In genomic region chr3:182803596-182803995, GRCh38 we compare ENCODE assay signal across 22 cellular contexts. TPM values are rescaled to one million over a fixed set of nuclear protein-coding genes. Genes with fewer than 3 reads are reported as not detected.
DNase-seq lines count a peak whose midpoint lies in the region; FAIRE-seq and TF ChIP-seq lines count a peak whose summit lies in the region.
"Had no signal": no experiment of that assay in that cellular context is flagged by ENCODE, and none has a peak within 500 bp of the region (broad histone marks: within the 10 kb centered on the region; RNA-seq: fewer than 3 reads in every experiment).

No MANE protein-coding gene starts in this region.

- peaks cover 29% of the 10 kb centered on the region for H3K4me1 Mint-ChIP-seq in activated T-helper 2 cell treated with anti-CD3 and anti-CD28 coated beads, Interferon-gamma antibody, Interleukin-2, Interleukin-4, amounts not matched to agents 10 μg/mL and 5 μg/mL and 100 μg/mL, durations not matched to agents 14 hours and 24 hours and 36 hours (ENCODE audit: low read depth)

- H3K36me3 Mint-ChIP-seq in activated T-helper 2 cell treated with anti-CD3 and anti-CD28 coated beads, Interferon-gamma antibody, Interleukin-2, Interleukin-4, amounts not matched to agents 10 μg/mL and 5 μg/mL and 100 μg/mL, durations not matched to agents 14 hours and 24 hours and 36 hours (ENCODE audit: low read depth), result peaks cover 4% of the 10 kb centered on the region

- no peaks in the 10 kb centered on the region for H3K9me3 Mint-ChIP-seq in activated T-helper 2 cell treated with anti-CD3 and anti-CD28 coated beads, Interferon-gamma antibody, Interleukin-2, Interleukin-4, amounts not matched to agents 10 μg/mL and 5 μg/mL and 100 μg/mL, durations not matched to agents 14 hours and 24 hours and 36 hours
- H3K9me3 Mint-ChIP-seq: CD4-positive, CD25-positive, alpha-beta regulatory T cell; H9; HFFc6 had no signal

- peaks cover 11 to 99% (median 63%) of the 10 kb centered on the region in 6 donors for H3K4me1 ChIP-seq in spleen
- H3K4me1 ChIP-seq: BE2C, Peyer's patch had no signal

- H3K27ac Mint-ChIP-seq in activated T-helper 2 cell treated with anti-CD3 and anti-CD28 coated beads, Interferon-gamma antibody, Interleukin-2, Interleukin-4, amounts not matched to agents 10 μg/mL and 5 μg/mL and 100 μg/mL, durations not matched to agents 14 hours and 24 hours and 36 hours, result no peak overlapping the region
- H3K27ac Mint-ChIP-seq: CD4-positive, CD25-positive, alpha-beta regulatory T cell; H9; HFFc6 had no signal

- 82 to 87% (median 84%) methylated on average over 4 of the region's 4 CpGs for WGBS in spleen, 5 donors

- no peak for DNase-seq in D721Med (ENCODE audit: insufficient read length, low spot score)
- no peak for DNase-seq in H54 (ENCODE audit: insufficient read length, low spot score)
- DNase-seq in bronchial epithelial cell (ENCODE audit: low read depth), result peak; percentile 28
- DNase-seq in spleen, result no peak
- DNase-seq in activated CD4-positive, alpha-beta T cell treated with anti-CD3 and anti-CD28 coated beads for 48 hours, result no peak
- DNase-seq in activated T-helper 2 cell treated with anti-CD3 and anti-CD28 coated beads, Interferon-gamma antibody, Interleukin-2, Interleukin-4, amounts not matched to agents 10 μg/mL and 5 μg/mL and 100 μg/mL, durations not matched to agents 14 hours and 24 hours and 36 hours (ENCODE audit: low spot score), result no peak
- DNase-seq in activated naive CD4-positive, alpha-beta T cell treated with anti-CD3 and anti-CD28 coated beads, Interleukin-2, amount 50 U/mL, for 16 hours, result no peak
- DNase-seq: BE2C; CD4-positive, CD25-positive, alpha-beta regulatory T cell; DMS79; H9; HFFc6; NCI-H1092 treated with DMSO at 0.1 percent for 48 hours; NCI-H1436 treated with DMSO at 0.1 percent for 48 hours; NCI-H1930; NCI-H226; NCI-H510A treated with DMSO at 0.1 percent for 48 hours; NCI-H774; NK-92 treated with Interleukin-12 subunit alpha and Interleukin-12 subunit beta, amount 100 ng/mL, for 24 hours; Peyer's patch had no signal

- TF ChIP-seq CTCF in D721Med (IDR thresholded peaks at IDR 0.05; ENCODE audit: insufficient read depth, missing control alignments), result no peak
- TF ChIP-seq CTCF in bronchial epithelial cell (IDR thresholded peaks at IDR 0.05; ENCODE audit: insufficient read depth, low read length, severe bottlenecking), result no peak
- TF ChIP-seq CTCF in spleen (IDR thresholded peaks at IDR 0.05 in 8 of 11, conservative IDR thresholded peaks at IDR 0.05 in 3 of 11), result no peak

- FAIRE-seq in D721Med (lab: Jason Lieb, UNC) (peak; percentile 77), H54 (lab: Jason Lieb, UNC) (peak; percentile 74), bronchial epithelial cell (lab: Jason Lieb, UNC) (no peak)
- FAIRE-seq: HTR-8/SVneo had no signal

- H3K4me3 ChIP-seq in bronchial epithelial cell (ENCODE audit: low read depth, low read length), result no peak overlapping the region
- H3K4me3 ChIP-seq in spleen, result no peak overlapping the region
- H3K4me3 ChIP-seq: Peyer's patch had no signal

- intact Hi-C loops in spleen (cut with DNase I; ENCODE audit: low total_unique reads), result no loop called here
- intact Hi-C loops in activated T-helper 2 cell treated with anti-CD3 and anti-CD28 coated beads, Interferon-gamma antibody, Interleukin-2, Interleukin-4, amounts not matched to agents 10 μg/mL and 5 μg/mL and 100 μg/mL, durations not matched to agents 14 hours and 24 hours and 36 hours (cut with micrococcal nuclease), result no loop called here

- TF ChIP-seq POLR2A in H54 (IDR thresholded peaks at IDR 0.05; ENCODE audit: low read depth, low read length) (no peak), spleen (IDR thresholded peaks at IDR 0.05) (no peak)

- H3K27me3 ChIP-seq in bronchial epithelial cell (ENCODE audit: control insufficient read depth, insufficient read depth, low read length) (no peaks in the 10 kb centered on the region), spleen (replicated peaks in 1 of 7) (no peaks in the 10 kb centered on the region)
- H3K27me3 ChIP-seq: BE2C, Peyer's patch had no signal

- H3K9me3 ChIP-seq in spleen, result no peaks in the 10 kb centered on the region
- H3K9me3 ChIP-seq: BE2C, Peyer's patch had no signal

- H3K36me3 ChIP-seq in bronchial epithelial cell (ENCODE audit: control insufficient read depth, insufficient read depth, low read length), result no peaks in the 10 kb centered on the region
- H3K36me3 ChIP-seq in spleen, result peaks cover 0 to 8% (median 0%) of the 10 kb centered on the region in 6 donors
- H3K36me3 ChIP-seq: BE2C, Peyer's patch had no signal

- H3K27ac ChIP-seq in spleen, result peak overlapping the region in 6 of 8 donors; percentile 60 to 87 (median 77)
- H3K27ac ChIP-seq: KMS-11, Peyer's patch had no signal

- no peaks in the 10 kb centered on the region for H3K27me3 Mint-ChIP-seq in activated T-helper 2 cell treated with anti-CD3 and anti-CD28 coated beads, Interferon-gamma antibody, Interleukin-2, Interleukin-4, amounts not matched to agents 10 μg/mL and 5 μg/mL and 100 μg/mL, durations not matched to agents 14 hours and 24 hours and 36 hours (ENCODE audit: low read depth)
- H3K27me3 Mint-ChIP-seq: CD4-positive, CD25-positive, alpha-beta regulatory T cell had no signal

- H3K4me3 Mint-ChIP-seq in activated T-helper 2 cell treated with anti-CD3 and anti-CD28 coated beads, Interferon-gamma antibody, Interleukin-2, Interleukin-4, amounts not matched to agents 10 μg/mL and 5 μg/mL and 100 μg/mL, durations not matched to agents 14 hours and 24 hours and 36 hours (ENCODE audit: low read depth), result no peak overlapping the region
- H3K4me3 Mint-ChIP-seq: H9, HFFc6 had no signal

RNA-seq across cellular contexts. Expression of gene ATP11B, which starts 10.3 kb away (rescaled TPM):
- 72.4 and 101 TPM in 2 replicates for total RNA-seq in bronchial epithelial cell
- total RNA-seq in spleen, result 100 to 1,000 TPM in 4 of 7 donors, 10 to 100 TPM in 3; 82.7 to 165 (median 101) TPM
- 1 to 10 TPM; 7.2 to 9.0 (median 9.0) TPM for polyA plus RNA-seq in spleen
- 97.5 and 98.3 TPM in 2 replicates for total RNA-seq in activated T-helper 2 cell treated with anti-CD3 and anti-CD28 coated beads, Interferon-gamma antibody, Interleukin-2, Interleukin-4, amounts not matched to agents 10 μg/mL and 5 μg/mL and 100 μg/mL, durations not matched to agents 14 hours and 24 hours and 36 hours
